In genomic region chr9:125700791-125701190, GRCh38 we compare ENCODE assay signal across 1 cellular context.
TF ChIP-seq lines count a peak whose summit lies in the region.

No MANE protein-coding gene starts in this region.

TF ChIP-seq in GM12878, 131 proteins besides CTCF, POLR2A, EP300 and RAD21 (continued from another document and continues in another):
- TF ChIP-seq MYC (IDR thresholded peaks at IDR 0.05; ENCODE audit: insufficient read depth, insufficient read length, insufficient replicate concordance, low read length, severe bottlenecking), result no peak
- peak; percentile 75 for TF ChIP-seq TCF12 (IDR thresholded peaks at IDR 0.05; ENCODE audit: low read depth, low read length)
- TF ChIP-seq BHLHE40 (IDR thresholded peaks at IDR 0.05; ENCODE audit: borderline replicate concordance in 1 of 2, low read depth in 2 of 2, low read length in 1 of 2), result peak; percentile 54 to 69; a peak in 2 of 4 replicates
- TF ChIP-seq, protein P1, sequence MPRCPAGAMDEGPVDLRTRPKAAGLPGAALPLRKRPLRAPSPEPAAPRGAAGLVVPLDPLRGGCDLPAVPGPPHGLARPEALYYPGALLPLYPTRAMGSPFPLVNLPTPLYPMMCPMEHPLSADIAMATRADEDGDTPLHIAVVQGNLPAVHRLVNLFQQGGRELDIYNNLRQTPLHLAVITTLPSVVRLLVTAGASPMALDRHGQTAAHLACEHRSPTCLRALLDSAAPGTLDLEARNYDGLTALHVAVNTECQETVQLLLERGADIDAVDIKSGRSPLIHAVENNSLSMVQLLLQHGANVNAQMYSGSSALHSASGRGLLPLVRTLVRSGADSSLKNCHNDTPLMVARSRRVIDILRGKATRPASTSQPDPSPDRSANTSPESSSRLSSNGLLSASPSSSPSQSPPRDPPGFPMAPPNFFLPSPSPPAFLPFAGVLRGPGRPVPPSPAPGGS (IDR thresholded peaks at IDR 0.05; ENCODE audit: borderline replicate concordance, insufficient read depth, low read depth, low read length, poor library complexity, severe bottlenecking), result peak; percentile 79
- no peak for TF ChIP-seq SIX5 (IDR thresholded peaks at IDR 0.05; ENCODE audit: low read depth, low read length, severe bottlenecking)
- peak; percentile 96 for TF ChIP-seq JUNB (IDR thresholded peaks at IDR 0.05)
- no peak for TF ChIP-seq CBX5 (IDR thresholded peaks at IDR 0.05; ENCODE audit: low read depth)
- no peak for TF ChIP-seq USF2 (IDR thresholded peaks at IDR 0.05; ENCODE audit: borderline replicate concordance, low read depth, low read length)
- TF ChIP-seq CUX1 (IDR thresholded peaks at IDR 0.05; ENCODE audit: insufficient replicate concordance, low read depth, low read length), result peak; percentile 64
- peak; percentile 81 for TF ChIP-seq CREM (IDR thresholded peaks at IDR 0.05; ENCODE audit: low read depth)
- TF ChIP-seq MTA2 (IDR thresholded peaks at IDR 0.05; ENCODE audit: low read depth), result peak; percentile 96
- peak; percentile 90; the same call in 1 of the 2 replicates for TF ChIP-seq DPF2 (IDR thresholded peaks at IDR 0.05)
- peak; percentile 45 for TF ChIP-seq SP1 (IDR thresholded peaks at IDR 0.05; ENCODE audit: low read depth, low read length)
- TF ChIP-seq YY1 (IDR thresholded peaks at IDR 0.05; ENCODE audit: low read depth, low read length), result 0 out of 2 replicates have a peak, but pooled peaks have one; percentile 40
- TF ChIP-seq POLR2AphosphoS5 (IDR thresholded peaks at IDR 0.05; ENCODE audit: low read length), result peak; percentile 1; the same call in 1 of the 2 replicates
- TF ChIP-seq ZNF384 (IDR thresholded peaks at IDR 0.05; ENCODE audit: borderline replicate concordance, low read depth, low read length), result no peak
- no peak for TF ChIP-seq ZSCAN29 (IDR thresholded peaks at IDR 0.05)
- no peak for TF ChIP-seq YBX1 (IDR thresholded peaks at IDR 0.05)
- no peak for TF ChIP-seq MXI1 (IDR thresholded peaks at IDR 0.05; ENCODE audit: low read depth, low read length)
- TF ChIP-seq SREBF2 (IDR thresholded peaks at IDR 0.05; ENCODE audit: low read length), result no peak
- TF ChIP-seq ATF2 (IDR thresholded peaks at IDR 0.05; ENCODE audit: low read length), result peak; percentile 77
- no peak for TF ChIP-seq HCFC1 (IDR thresholded peaks at IDR 0.05; ENCODE audit: low read length)
- peak; percentile 56; the same call in 1 of the 2 replicates for TF ChIP-seq MYB (IDR thresholded peaks at IDR 0.05; ENCODE audit: borderline replicate concordance, low read depth, low read length)
- TF ChIP-seq PML (IDR thresholded peaks at IDR 0.05; ENCODE audit: low read length), result peak; percentile 68; the same call in 1 of the 2 replicates
- TF ChIP-seq IKZF1 (conservative IDR thresholded peaks at IDR 0.05), result peak; percentile 97
- no peak for TF ChIP-seq ZNF274 (IDR thresholded peaks at IDR 0.05; ENCODE audit: insufficient read depth, insufficient read length)
- TF ChIP-seq BMI1 (IDR thresholded peaks at IDR 0.05; ENCODE audit: borderline replicate concordance), result peak; percentile 73
- peak; percentile 93 for TF ChIP-seq BCL11A (IDR thresholded peaks at IDR 0.05; ENCODE audit: low read depth, low read length)
- TF ChIP-seq FOXM1 (IDR thresholded peaks at IDR 0.05; ENCODE audit: low read depth, low read length), result peak; percentile 91
- TF ChIP-seq MTA3 (IDR thresholded peaks at IDR 0.05; ENCODE audit: borderline replicate concordance, low read length), result peak; percentile 33; the same call in 1 of the 2 replicates
- peak; percentile 53; the same call in 1 of the 2 replicates for TF ChIP-seq GABPA (IDR thresholded peaks at IDR 0.05; ENCODE audit: low read depth)
- peak in 1 of 2 experiments; percentile 62; a peak in 1 of 4 replicates for TF ChIP-seq CEBPB (IDR thresholded peaks at IDR 0.05; ENCODE audit: borderline replicate concordance in 1 of 2, low read depth in 2 of 2, low read length in 2 of 2)
- peak; percentile 45; the same call in 1 of the 2 replicates for TF ChIP-seq CREB1 (IDR thresholded peaks at IDR 0.05; ENCODE audit: low read depth)
- TF ChIP-seq HDAC2 (IDR thresholded peaks at IDR 0.05), result no peak
- TF ChIP-seq ATF7 (IDR thresholded peaks at IDR 0.05; ENCODE audit: low read depth), result peak; percentile 71; the same call in 1 of the 2 replicates
- TF ChIP-seq MLLT1 (IDR thresholded peaks at IDR 0.05), result peak; percentile 38
- TF ChIP-seq EED (IDR thresholded peaks at IDR 0.05; ENCODE audit: low read depth), result peak; percentile 96
- TF ChIP-seq SREBF1 (IDR thresholded peaks at IDR 0.05; ENCODE audit: low read length), result no peak
- TF ChIP-seq IKZF2 (IDR thresholded peaks at IDR 0.05), result peak; percentile 95 to 97
- TF ChIP-seq MEF2A (IDR thresholded peaks at IDR 0.05; ENCODE audit: insufficient read depth, low read depth, low read length), result peak; percentile 55; the same call in 1 of the 2 replicates
- peak; percentile 58; the same call in 1 of the 2 replicates for TF ChIP-seq TARDBP (IDR thresholded peaks at IDR 0.05; ENCODE audit: borderline replicate concordance)
- peak; percentile 90; the same call in 1 of the 2 replicates for TF ChIP-seq BACH1 (IDR thresholded peaks at IDR 0.05; ENCODE audit: borderline replicate concordance)
- TF ChIP-seq RUNX3 (IDR thresholded peaks at IDR 0.05; ENCODE audit: low read length), result peak; percentile 86
- TF ChIP-seq ZNF24 (IDR thresholded peaks at IDR 0.05), result peak; percentile 94
- peak; percentile 33 for TF ChIP-seq PBX3 (IDR thresholded peaks at IDR 0.05; ENCODE audit: insufficient replicate concordance, low read depth, low read length)
- peak; percentile 64; the same call in 1 of the 2 replicates for TF ChIP-seq TCF3 (IDR thresholded peaks at IDR 0.05; ENCODE audit: borderline replicate concordance, insufficient read depth, low read depth, low read length)
- 0 out of 4 replicates have a peak, but pooled peaks of 1 of the 2 experiments have one; percentile 41 for TF ChIP-seq SRF (IDR thresholded peaks at IDR 0.05; ENCODE audit: low read depth in 2 of 2, low read length in 2 of 2)
- TF ChIP-seq RELA (IDR thresholded peaks at IDR 0.05; ENCODE audit: borderline replicate concordance, partially characterized antibody), result peak; percentile 92
- TF ChIP-seq ETV6 (conservative IDR thresholded peaks at IDR 0.05 in 1 of 2, IDR thresholded peaks at IDR 0.05 in 1 of 2; ENCODE audit: borderline replicate concordance in 1 of 2, low read depth in 1 of 2), result peak in 1 of 2 experiments; percentile 82; a peak in 2 of 4 replicates
- peak; percentile 72 for TF ChIP-seq PKNOX1 (IDR thresholded peaks at IDR 0.05)
- peak; percentile 97 for TF ChIP-seq NFIC (IDR thresholded peaks at IDR 0.05; ENCODE audit: low read depth, low read length)
- TF ChIP-seq CHD2 (IDR thresholded peaks at IDR 0.05; ENCODE audit: borderline replicate concordance, low read depth, low read length), result peak; percentile 35; the same call in 1 of the 2 replicates
- TF ChIP-seq, protein P2, sequence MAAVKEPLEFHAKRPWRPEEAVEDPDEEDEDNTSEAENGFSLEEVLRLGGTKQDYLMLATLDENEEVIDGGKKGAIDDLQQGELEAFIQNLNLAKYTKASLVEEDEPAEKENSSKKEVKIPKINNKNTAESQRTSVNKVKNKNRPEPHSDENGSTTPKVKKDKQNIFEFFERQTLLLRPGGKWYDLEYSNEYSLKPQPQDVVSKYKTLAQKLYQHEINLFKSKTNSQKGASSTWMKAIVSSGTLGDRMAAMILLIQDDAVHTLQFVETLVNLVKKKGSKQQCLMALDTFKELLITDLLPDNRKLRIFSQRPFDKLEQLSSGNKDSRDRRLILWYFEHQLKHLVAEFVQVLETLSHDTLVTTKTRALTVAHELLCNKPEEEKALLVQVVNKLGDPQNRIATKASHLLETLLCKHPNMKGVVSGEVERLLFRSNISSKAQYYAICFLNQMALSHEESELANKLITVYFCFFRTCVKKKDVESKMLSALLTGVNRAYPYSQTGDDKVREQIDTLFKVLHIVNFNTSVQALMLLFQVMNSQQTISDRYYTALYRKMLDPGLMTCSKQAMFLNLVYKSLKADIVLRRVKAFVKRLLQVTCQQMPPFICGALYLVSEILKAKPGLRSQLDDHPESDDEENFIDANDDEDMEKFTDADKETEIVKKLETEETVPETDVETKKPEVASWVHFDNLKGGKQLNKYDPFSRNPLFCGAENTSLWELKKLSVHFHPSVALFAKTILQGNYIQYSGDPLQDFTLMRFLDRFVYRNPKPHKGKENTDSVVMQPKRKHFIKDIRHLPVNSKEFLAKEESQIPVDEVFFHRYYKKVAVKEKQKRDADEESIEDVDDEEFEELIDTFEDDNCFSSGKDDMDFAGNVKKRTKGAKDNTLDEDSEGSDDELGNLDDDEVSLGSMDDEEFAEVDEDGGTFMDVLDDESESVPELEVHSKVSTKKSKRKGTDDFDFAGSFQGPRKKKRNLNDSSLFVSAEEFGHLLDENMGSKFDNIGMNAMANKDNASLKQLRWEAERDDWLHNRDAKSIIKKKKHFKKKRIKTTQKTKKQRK (IDR thresholded peaks at IDR 0.05; ENCODE audit: low read depth, low read length), result no peak
